30 cellular contexts compared by ENCODE assay signal in genomic region chr16:818592-818991, GRCh38. TPM values are rescaled to one million over a fixed set of nuclear protein-coding genes. Genes with fewer than 3 reads are reported as not detected.
"Had no signal": no experiment of that assay in that cellular context is flagged by ENCODE, and none has a peak within 500 bp of the region (broad histone marks: within the 10 kb centered on the region; RNA-seq: fewer than 3 reads in every experiment).

No MANE protein-coding gene starts in this region.

- H3K4me3 ChIP-seq: ascending aorta, cardiac muscle cell, MG63, SJSA1 had no signal

- H3K9me3 ChIP-seq: ascending aorta, MG63, SJSA1 had no signal

- FAIRE-seq: colon had no signal

- DNase-seq: activated CD4-positive, alpha-beta T cell treated with anti-CD3 and anti-CD28 coated beads for 1 hour; activated CD4-positive, alpha-beta T cell treated with anti-CD3 and anti-CD28 coated beads, Interleukin-2, amount 50 U/mL, for 48 hours; activated naive CD4-positive, alpha-beta T cell; activated naive CD8-positive, alpha-beta T cell treated with anti-CD3 and anti-CD28 coated beads, Interleukin-2, amount 50 U/mL, for 24 hours; amniotic stem cell; MG63; MV-4-11; NCI-H1092 treated with DMSO at 0.1 percent for 48 hours; NCI-H1417 treated with DMSO at 0.1 percent for 48 hours; NCI-H1694; NCI-H2029; NCI-H2107; NCI-H2171 treated with DMSO at 0.1 percent for 48 hours; NCI-H345; NCI-H510A; NCI-H526 treated with DMSO at 0.1 percent for 48 hours; NK-92 treated with Interleukin-12 subunit alpha and Interleukin-12 subunit beta, amount 100 ng/mL, for 24 hours; OCI-M1; RPMI8226; SHP77 had no signal

- ATAC-seq: activated naive CD8-positive, alpha-beta T cell treated with anti-CD3 and anti-CD28 coated beads, Interleukin-2, amount 50 U/mL, for 24 hours; Panc1; SK-N-SH treated with all-trans-retinoic acid at 6 μM for 48 hours; WTC11 had no signal

- H3K27ac ChIP-seq: ascending aorta, cardiac muscle cell, SJSA1 had no signal

- H3K4me1 ChIP-seq: ascending aorta had no signal

- H3K36me3 ChIP-seq: ascending aorta, cardiac muscle cell, MG63, SJSA1 had no signal

RNA-seq across cellular contexts. Expression of gene GNG13, which starts 18.1 kb away (rescaled TPM):
- total RNA-seq: activated CD4-positive, alpha-beta T cell treated with anti-CD3 and anti-CD28 coated beads, Interleukin-2, amount 10 ng/mL, durations not matched to agents 24 days and 14 days; activated CD8-positive, alpha-beta memory T cell treated with anti-CD3 and anti-CD28 coated beads, Interleukin-2, amount 10 ng/mL, durations not matched to agents 7 days and 5 days; activated T-helper 1 cell treated with anti-CD3 and anti-CD28 coated beads, Interleukin-12 subunit alpha, Interleukin-12 subunit beta, Interleukin-2, Interleukin-4 antibody, amounts not matched to agents 30 ng/mL and 10 ng/mL and 1 ng/mL, durations not matched to agents 14 hours and 24 hours and 36 hours; ascending aorta; cardiac muscle cell; SJSA1; WTC11 had no signal

RNA-seq across cellular contexts. Expression of gene MSLN, which starts 58.1 kb away (rescaled TPM):
- total RNA-seq: activated CD4-positive, alpha-beta T cell treated with anti-CD3 and anti-CD28 coated beads, Interleukin-2, amount 10 ng/mL, durations not matched to agents 24 days and 14 days; activated CD8-positive, alpha-beta memory T cell treated with anti-CD3 and anti-CD28 coated beads, Interleukin-2, amount 10 ng/mL, durations not matched to agents 7 days and 5 days; activated T-helper 1 cell treated with anti-CD3 and anti-CD28 coated beads, Interleukin-12 subunit alpha, Interleukin-12 subunit beta, Interleukin-2, Interleukin-4 antibody, amounts not matched to agents 30 ng/mL and 10 ng/mL and 1 ng/mL, durations not matched to agents 14 hours and 24 hours and 36 hours; SJSA1 had no signal
- polyA plus RNA-seq: cardiac muscle cell had no signal
